ENCODE assay signal across 1 cellular context in genomic region chr5:168354397-168354796, GRCh38.
TF ChIP-seq lines count a peak whose summit lies in the region.

No MANE protein-coding gene starts in this region.

TF ChIP-seq in A549, 52 proteins besides CTCF, POLR2A, EP300 and RAD21 (continued from another document):
- TF ChIP-seq E2F6 (IDR thresholded peaks at IDR 0.05; ENCODE audit: borderline replicate concordance, low read depth) (no peak), KDM5A (IDR thresholded peaks at IDR 0.05) (no peak), HES2 (IDR thresholded peaks at IDR 0.05) (no peak), BHLHE40 (IDR thresholded peaks at IDR 0.05; ENCODE audit: low read depth, low read length) (no peak), ATOH8 (CRISPR knock-in tag; IDR thresholded peaks at IDR 0.05; ENCODE audit: low read depth) (no peak), KDM1A (IDR thresholded peaks at IDR 0.05; ENCODE audit: low read depth) (no peak)
